Comparison of ENCODE assay signal across 9 cellular contexts in genomic region chr12:8037947-8038346, GRCh38. TPM values are rescaled to one million over a fixed set of nuclear protein-coding genes. Genes with fewer than 3 reads are reported as not detected.
DNase-seq lines count a peak whose midpoint lies in the region; ATAC-seq and TF ChIP-seq lines count a peak whose summit lies in the region.
"Had no signal": no experiment of that assay in that cellular context is flagged by ENCODE, and none has a peak within 500 bp of the region (broad histone marks: within the 10 kb centered on the region; RNA-seq: fewer than 3 reads in every experiment).

No MANE protein-coding gene starts in this region.

- H3K36me3 ChIP-seq in SK-N-SH (replicated peaks in 1 of 2; ENCODE audit: control insufficient read depth in 1 of 2, insufficient read depth in 2 of 2, low read length in 1 of 2), result peaks cover 5 to 17% of the 10 kb centered on the region in 2 experiments
- H3K36me3 ChIP-seq in fibroblast of lung (ENCODE audit: control insufficient read depth, insufficient read depth, low read length), result peaks cover 11% of the 10 kb centered on the region
- peaks cover 8% of the 10 kb centered on the region for H3K36me3 ChIP-seq in smooth muscle cell (ENCODE audit: low read depth)

- H3K79me2 ChIP-seq in SK-N-SH (ENCODE audit: insufficient read depth) (peaks cover 61% of the 10 kb centered on the region; the same call in 1 of the 2 replicates), fibroblast of lung (ENCODE audit: control insufficient read depth, insufficient read depth, low read length) (peaks cover 61% of the 10 kb centered on the region), smooth muscle cell (ENCODE audit: low read depth) (peaks cover 35% of the 10 kb centered on the region)

- no peak overlapping the region for H3K9ac ChIP-seq in SK-N-SH
- H3K9ac ChIP-seq in fibroblast of lung (ENCODE audit: insufficient read depth, low read length), result no peak overlapping the region
- no peak overlapping the region for H3K9ac ChIP-seq in smooth muscle cell (ENCODE audit: low read depth)

- WGBS in SK-N-SH (ENCODE audit: low lambda C conversion rate), result 84% methylated on average over 6 of the region's 6 CpGs
- WGBS in smooth muscle cell (ENCODE audit: low lambda C conversion rate), result 70% methylated on average over 6 of the region's 6 CpGs

- no peaks in the 10 kb centered on the region for H3K9me2 ChIP-seq in SK-N-SH

- H3K27me3 ChIP-seq in SK-N-SH (ENCODE audit: insufficient read depth) (no peaks in the 10 kb centered on the region), fibroblast of lung (ENCODE audit: control insufficient read depth, insufficient read depth, low read length) (no peaks in the 10 kb centered on the region), smooth muscle cell (ENCODE audit: low read depth) (no peaks in the 10 kb centered on the region)

- H3K4me3 ChIP-seq in SK-N-SH (ENCODE audit: low read depth in 2 of 2, low read length in 1 of 2) (no peak overlapping the region), fibroblast of lung (replicated peaks in 1 of 4; ENCODE audit: control extremely low read depth in 1 of 4, insufficient read depth in 1 of 4, low read depth in 3 of 4, low read length in 4 of 4) (peak overlapping the region in 1 of 4 experiments; percentile 50), smooth muscle cell (no peak overlapping the region)

- CTCF ChIA-PET in SK-N-SH (lab: Yijun Ruan, JAX), result interaction anchor here (1.5 to 4.7 kb wide), 2 partner anchors 8 to 41 kb away, joined by 6 to 24 read pairs; no protein-coding TSS in a partner anchor

- H2AFZ ChIP-seq in SK-N-SH (ENCODE audit: low read depth), result no peak overlapping the region
- H2AFZ ChIP-seq in fibroblast of lung (ENCODE audit: low read length), result no peak overlapping the region
- H2AFZ ChIP-seq in smooth muscle cell (ENCODE audit: low read depth), result no peak overlapping the region

- H3K4me1 ChIP-seq in SK-N-SH (ENCODE audit: control insufficient read depth in 1 of 2, insufficient read depth in 2 of 2, low read depth in 1 of 2, low read length in 1 of 2), result peaks cover 32 to 35% of the 10 kb centered on the region in 2 experiments
- H3K4me1 ChIP-seq in fibroblast of lung (ENCODE audit: control insufficient read depth, extremely low read depth, insufficient read depth, low read length), result peaks cover 18% of the 10 kb centered on the region
- H3K4me1 ChIP-seq in smooth muscle cell (ENCODE audit: low read depth), result peaks cover 36% of the 10 kb centered on the region

- H3K27ac ChIP-seq in SK-N-SH (ENCODE audit: low read depth in 2 of 2, low read length in 1 of 2), result no peak overlapping the region
- H3K27ac ChIP-seq in VCaP, result peak overlapping the region; percentile 69
- no peak overlapping the region for H3K27ac ChIP-seq in fibroblast of lung (ENCODE audit: insufficient read depth, low read length)
- no peak overlapping the region for H3K27ac ChIP-seq in smooth muscle cell (ENCODE audit: low read depth)

- no peaks in the 10 kb centered on the region for H3K9me3 ChIP-seq in SK-N-SH
- no peaks in the 10 kb centered on the region for H3K9me3 ChIP-seq in fibroblast of lung (ENCODE audit: control insufficient read depth, insufficient read depth, low read depth, low read length)
- H3K9me3 ChIP-seq in smooth muscle cell (replicated peaks; ENCODE audit: low read depth), result no peaks in the 10 kb centered on the region

- peak overlapping the region; percentile 75 for H3K4me2 ChIP-seq in SK-N-SH
- H3K4me2 ChIP-seq in fibroblast of lung (ENCODE audit: extremely low read depth, insufficient read depth, low read length), result peak overlapping the region; percentile 95
- H3K4me2 ChIP-seq in smooth muscle cell, result peak overlapping the region; percentile 47

- DNase-seq in SK-N-SH (no peak), fibroblast of lung (ENCODE audit: low read depth in 2 of 2) (no peak), smooth muscle cell (lab: John Stamatoyannopoulos, UW; ENCODE audit: unreplicated experiment) (no peak), NCI-H2081 treated with DMSO at 0.1 percent for 48 hours (lab: John Stamatoyannopoulos, UW) (no peak), NCI-H1417 treated with DMSO at 0.1 percent for 48 hours (lab: John Stamatoyannopoulos, UW) (no peak)
- DNase-seq: stimulated activated naive CD4-positive, alpha-beta T cell treated with Interleukin-2 at 50 U/mL for 16 hours had no signal

- POLR2A ChIA-PET in SK-N-SH (lab: Yijun Ruan, JAX), result no interaction called here

- no peak for TF ChIP-seq CTCF in SK-N-SH (IDR thresholded peaks at IDR 0.05)
- TF ChIP-seq CTCF in VCaP (conservative IDR thresholded peaks at IDR 0.05), result no peak
- TF ChIP-seq CTCF in fibroblast of lung (conservative IDR thresholded peaks at IDR 0.05 in 1 of 2, IDR thresholded peaks at IDR 0.05 in 1 of 2; ENCODE audit: low read depth in 1 of 2, low read length in 2 of 2), result no peak
- TF ChIP-seq CTCF in smooth muscle cell (IDR thresholded peaks at IDR 0.05; ENCODE audit: borderline replicate concordance, insufficient read depth, poor library complexity, severe bottlenecking), result no peak

- H3F3A ChIP-seq in SK-N-SH (replicated peaks; ENCODE audit: insufficient read depth), result no peaks in the 10 kb centered on the region
- H3F3A ChIP-seq in smooth muscle cell (ENCODE audit: low read depth), result peaks cover 13% of the 10 kb centered on the region

- H4K20me1 ChIP-seq in SK-N-SH (ENCODE audit: insufficient read depth), result peaks cover 32% of the 10 kb centered on the region
- H4K20me1 ChIP-seq in fibroblast of lung (ENCODE audit: control insufficient read depth, extremely low read depth, insufficient read depth, low read length), result no peaks in the 10 kb centered on the region
- peaks cover 75% of the 10 kb centered on the region for H4K20me1 ChIP-seq in smooth muscle cell (ENCODE audit: low read depth)

- no peak for TF ChIP-seq RAD21 in SK-N-SH (IDR thresholded peaks at IDR 0.05; ENCODE audit: low read length)

- no peak for ATAC-seq in SK-N-SH treated with all-trans-retinoic acid at 6 μM for 48 hours
- no peak for ATAC-seq in HG03108 (IDR thresholded peaks at IDR 0.05; ENCODE audit: unreplicated experiment)

- no peak for TF ChIP-seq EP300 in SK-N-SH (IDR thresholded peaks at IDR 0.05; ENCODE audit: borderline replicate concordance in 1 of 2, low read depth in 1 of 2, low read length in 1 of 2)

TF ChIP-seq in SK-N-SH, 30 proteins besides CTCF, POLR2A, EP300 and RAD21 (continues in another document):
- TF ChIP-seq ELF1 (IDR thresholded peaks at IDR 0.05), result no peak
- no peak for TF ChIP-seq IRF3 (IDR thresholded peaks at IDR 0.05; ENCODE audit: low read depth, low read length)
- TF ChIP-seq SMC3 (IDR thresholded peaks at IDR 0.05; ENCODE audit: low read depth, low read length), result no peak
- no peak for TF ChIP-seq MEF2A (IDR thresholded peaks at IDR 0.05; ENCODE audit: borderline replicate concordance, low read depth)
- TF ChIP-seq RFX5 (IDR thresholded peaks at IDR 0.05; ENCODE audit: low read length), result no peak

TF ChIP-seq in SK-N-SH treated with all-trans-retinoic acid at 6 μM for 48 hours, 23 proteins besides CTCF, POLR2A, EP300 and RAD21 (continues in another document):
- TF ChIP-seq ESRRG (CRISPR knock-in tag; IDR thresholded peaks at IDR 0.05) (no peak), CSRNP3 (CRISPR knock-in tag; IDR thresholded peaks at IDR 0.05) (no peak), SNAI2 (CRISPR knock-in tag; IDR thresholded peaks at IDR 0.05) (no peak), GLIS3 (CRISPR knock-in tag; IDR thresholded peaks at IDR 0.05) (no peak)

RNA-seq across cellular contexts. Expression of gene FOXJ2, which starts 5.4 kb away (rescaled TPM):
- 3.0 and 3.4 TPM in 2 replicates for polyA plus RNA-seq in SK-N-SH (2012; rRNA removed)
- polyA plus RNA-seq in SK-N-SH (2012; cell fraction: cytosol; rRNA removed), result 3.1 and 3.4 TPM in 2 replicates
- polyA plus RNA-seq in SK-N-SH (2012; cell fraction: nucleus; rRNA removed), result 6.1 and 6.8 TPM in 2 replicates
- total RNA-seq in fibroblast of lung, result 5.4 and 8.3 TPM in 2 replicates
- 8.3 and 9.2 TPM in 2 replicates for polyA plus RNA-seq in fibroblast of lung
- 12.0 and 13.8 TPM in 2 replicates for polyA plus RNA-seq in fibroblast of lung (2012)
- polyA minus RNA-seq in fibroblast of lung (ENCODE audit: low replicate concordance), result 42.4 and 75.1 TPM in 2 replicates
- total RNA-seq in smooth muscle cell, result 13.2 and 19.0 TPM in 2 replicates
- 16.3 and 21.5 TPM in 2 replicates for polyA plus RNA-seq in smooth muscle cell

RNA-seq across cellular contexts. Expression of gene C3AR1, which starts 28.2 kb away (rescaled TPM):
- polyA plus RNA-seq in SK-N-SH (2012; rRNA removed) (1.4 and 1.6 TPM in 2 replicates), fibroblast of lung (0.34 and 0.37 TPM in 2 replicates), smooth muscle cell (2.6 and 3.2 TPM in 2 replicates)
- polyA plus RNA-seq in SK-N-SH (2012; cell fraction: cytosol; rRNA removed), result 1.1 and 1.3 TPM in 2 replicates
- 0.58 and 0.61 TPM in 2 replicates for polyA plus RNA-seq in SK-N-SH (2012; cell fraction: nucleus; rRNA removed)
- total RNA-seq in fibroblast of lung (0.17 TPM in 1 of 2 replicates, not detected in the other), smooth muscle cell (2.1 and 3.0 TPM in 2 replicates)
- 0.23 and 0.24 TPM in 2 replicates for polyA plus RNA-seq in fibroblast of lung (2012)
- 22.9 TPM in 1 of 2 replicates, not detected in the other for polyA minus RNA-seq in fibroblast of lung (ENCODE audit: low replicate concordance)

RNA-seq across cellular contexts. Expression of gene NECAP1, which starts 44.1 kb away (rescaled TPM):
- polyA plus RNA-seq in SK-N-SH (2012; rRNA removed) (28.6 and 34.0 TPM in 2 replicates), fibroblast of lung (31.0 and 37.9 TPM in 2 replicates), smooth muscle cell (31.7 and 31.9 TPM in 2 replicates)
- 24.0 and 25.7 TPM in 2 replicates for polyA plus RNA-seq in SK-N-SH (2012; cell fraction: cytosol; rRNA removed)
- polyA plus RNA-seq in SK-N-SH (2012; cell fraction: nucleus; rRNA removed), result 23.6 and 32.0 TPM in 2 replicates
- total RNA-seq in fibroblast of lung (40.8 and 41.1 TPM in 2 replicates), smooth muscle cell (49.3 and 54.9 TPM in 2 replicates)
- polyA plus RNA-seq in fibroblast of lung (2012), result 17.3 and 21.0 TPM in 2 replicates
- 23.0 and 25.8 TPM in 2 replicates for polyA minus RNA-seq in fibroblast of lung (ENCODE audit: low replicate concordance)
